1 cellular context compared by ENCODE assay signal in genomic region chr18:28127763-28128737, GRCh38.
TF ChIP-seq lines count a peak whose summit lies in the region.

No MANE protein-coding gene starts in this region.

TF ChIP-seq in SK-N-SH treated with all-trans-retinoic acid at 6 μM for 48 hours, 23 proteins besides CTCF, POLR2A, EP300 and RAD21 (continued from another document):
- TF ChIP-seq, protein P1, sequence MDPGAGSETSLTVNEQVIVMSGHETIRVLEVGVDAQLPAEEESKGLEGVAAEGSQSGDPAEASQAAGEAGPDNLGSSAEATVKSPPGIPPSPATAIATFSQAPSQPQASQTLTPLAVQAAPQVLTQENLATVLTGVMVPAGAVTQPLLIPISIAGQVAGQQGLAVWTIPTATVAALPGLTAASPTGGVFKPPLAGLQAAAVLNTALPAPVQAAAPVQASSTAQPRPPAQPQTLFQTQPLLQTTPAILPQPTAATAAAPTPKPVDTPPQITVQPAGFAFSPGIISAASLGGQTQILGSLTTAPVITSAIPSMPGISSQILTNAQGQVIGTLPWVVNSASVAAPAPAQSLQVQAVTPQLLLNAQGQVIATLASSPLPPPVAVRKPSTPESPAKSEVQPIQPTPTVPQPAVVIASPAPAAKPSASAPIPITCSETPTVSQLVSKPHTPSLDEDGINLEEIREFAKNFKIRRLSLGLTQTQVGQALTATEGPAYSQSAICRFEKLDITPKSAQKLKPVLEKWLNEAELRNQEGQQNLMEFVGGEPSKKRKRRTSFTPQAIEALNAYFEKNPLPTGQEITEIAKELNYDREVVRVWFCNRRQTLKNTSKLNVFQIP (CRISPR knock-in tag; IDR thresholded peaks at IDR 0.05; ENCODE audit: borderline replicate concordance, low read depth) = no peak
- TF ChIP-seq TOX (CRISPR knock-in tag; IDR thresholded peaks at IDR 0.05; ENCODE audit: borderline replicate concordance) = no peak
